In genomic region chr18:24398515-24398914, GRCh38 we compare ENCODE assay signal across 8 cellular contexts. TPM values are rescaled to one million over a fixed set of nuclear protein-coding genes. Genes with fewer than 3 reads are reported as not detected.
A peak's percentile ranks its signal among the peaks of the same experiment; 100 is the strongest.
DNase-seq lines count a peak whose midpoint lies in the region; ATAC-seq and TF ChIP-seq lines count a peak whose summit lies in the region.

No MANE protein-coding gene starts in this region.

- H3K4me3 ChIP-seq in PC-3 (ENCODE audit: low read length), result peak overlapping the region; percentile 80; the same call in 1 of the 2 replicates
- H3K4me3 ChIP-seq in esophagus (ENCODE audit: low read depth in 1 of 2, low read length in 2 of 2), result no peak overlapping the region
- H3K4me3 ChIP-seq in trophoblast cell (ENCODE audit: low read depth, low read length), result no peak overlapping the region
- no peak overlapping the region for H3K4me3 ChIP-seq in Peyer's patch

- H3K23ac ChIP-seq in trophoblast cell (ENCODE audit: low read length), result no peak overlapping the region

- no peak overlapping the region for H3K4ac ChIP-seq in trophoblast cell (ENCODE audit: low read depth, low read length)

- H3K79me1 ChIP-seq in trophoblast cell (ENCODE audit: low read length), result peaks cover 5% of the 10 kb centered on the region

- no peak for TF ChIP-seq CTCF in PC-3 (conservative IDR thresholded peaks at IDR 0.05; ENCODE audit: low read depth, low read length)
- no peak for TF ChIP-seq CTCF in Peyer's patch (IDR thresholded peaks at IDR 0.05)

- POLR2A ChIA-PET in PC-3 (lab: Charles Lee; ENCODE audit: unreplicated experiment), result interaction anchor here (0.7 kb wide), 1 partner anchor 37 kb away, joined by 6 read pairs; no protein-coding TSS in a partner anchor

- peak; percentile 43 for ATAC-seq in PC-3

- 0 out of 2 replicates have a peak overlapping the region, but pooled peaks have one; percentile 19 for H3K9ac ChIP-seq in PC-3 (ENCODE audit: low read length)
- H3K9ac ChIP-seq in trophoblast cell (ENCODE audit: low read length), result no peak overlapping the region

- H3K27me3 ChIP-seq in PC-3 (ENCODE audit: low read length) (no peaks in the 10 kb centered on the region), esophagus (ENCODE audit: control insufficient read depth in 1 of 2, insufficient read depth in 2 of 2, low read length in 2 of 2) (no peaks in the 10 kb centered on the region), trophoblast cell (ENCODE audit: insufficient read depth, low read length) (no peaks in the 10 kb centered on the region), Peyer's patch (no peaks in the 10 kb centered on the region)

- intact Hi-C loops in PC-3 (cut with micrococcal nuclease), result loop anchor here (5.0 kb wide), 1 partner anchor 954 kb away; the partner anchor contains the start of gene ZNF521

- peak overlapping the region; percentile 75 for H2BK5ac ChIP-seq in trophoblast cell (ENCODE audit: low read depth, low read length, poor library complexity)

- no peaks in the 10 kb centered on the region for H3K9me2 ChIP-seq in PC-3 (replicated peaks; ENCODE audit: low read length)

- no peaks in the 10 kb centered on the region for H3F3A ChIP-seq in PC-3 (ENCODE audit: low read length, unreplicated experiment)

- no peak overlapping the region for H3K18ac ChIP-seq in trophoblast cell (ENCODE audit: low read length)

- no peak overlapping the region for H2BK12ac ChIP-seq in trophoblast cell (ENCODE audit: low read length)

- no TSS peak for BruUV-seq in PC-3 (replicated peaks; lab: Mats Ljungman, UMichigan)

- H3K9me3 ChIP-seq in PC-3 (ENCODE audit: low read length) (no peaks in the 10 kb centered on the region), esophagus (ENCODE audit: control insufficient read depth in 2 of 2, insufficient read depth in 1 of 2, low read depth in 1 of 2, low read length in 1 of 2) (no peaks in the 10 kb centered on the region), trophoblast cell (ENCODE audit: insufficient read depth, low read depth, low read length) (no peaks in the 10 kb centered on the region), Peyer's patch (no peaks in the 10 kb centered on the region)

- peak overlapping the region; percentile 93 for H3K4me2 ChIP-seq in PC-3 (ENCODE audit: low read length)
- peak overlapping the region; percentile 61 for H3K4me2 ChIP-seq in trophoblast cell (ENCODE audit: low read length)

- H4K91ac ChIP-seq in trophoblast cell (ENCODE audit: low read depth, low read length), result no peak overlapping the region

- no peak overlapping the region for H2AK5ac ChIP-seq in trophoblast cell (ENCODE audit: low read length)

- 44 to 65% methylated on average over 15 of the region's 15 CpGs for WGBS in esophagus, 2 donors
- WGBS in trophoblast cell (ENCODE audit: extremely low coverage, insufficient coverage, insufficient read length), result no CpG with 5 or more reads among the region's 15 CpGs

- H3K27ac ChIP-seq in PC-3 (ENCODE audit: low read length) (peak overlapping the region; percentile 11; the same call in 1 of the 2 replicates), esophagus (ENCODE audit: low read depth in 2 of 2, low read length in 1 of 2) (peak overlapping the region; percentile 84 to 91), trophoblast cell (ENCODE audit: low read depth, low read length) (peak overlapping the region; percentile 88), Peyer's patch (peak overlapping the region in 1 of 4 donors; percentile 76)

- H3K36me3 ChIP-seq in PC-3 (ENCODE audit: low read depth, low read length), result no peaks in the 10 kb centered on the region
- H3K36me3 ChIP-seq in esophagus (ENCODE audit: control insufficient read depth in 2 of 2, insufficient read depth in 2 of 2, low read length in 1 of 2), result no peaks in the 10 kb centered on the region
- no peaks in the 10 kb centered on the region for H3K36me3 ChIP-seq in trophoblast cell (ENCODE audit: control insufficient read depth in 1 of 2, insufficient read depth in 2 of 2, low read length in 2 of 2)
- no peaks in the 10 kb centered on the region for H3K36me3 ChIP-seq in Peyer's patch

- H2BK120ac ChIP-seq in trophoblast cell (ENCODE audit: insufficient read depth, low read length, poor library complexity), result peak overlapping the region; percentile 5

- H3K4me1 ChIP-seq in PC-3 (ENCODE audit: insufficient read depth, low read length), result peaks cover 24% of the 10 kb centered on the region
- H3K4me1 ChIP-seq in esophagus (ENCODE audit: control insufficient read depth in 2 of 2, insufficient read depth in 2 of 2, low read length in 1 of 2), result no peaks in the 10 kb centered on the region
- H3K4me1 ChIP-seq in trophoblast cell (ENCODE audit: control insufficient read depth in 1 of 2, insufficient read depth in 2 of 2, low read length in 2 of 2), result peaks cover 7 to 12% of the 10 kb centered on the region in 2 experiments
- H3K4me1 ChIP-seq in Peyer's patch, result peaks cover 0 to 9% (median 4%) of the 10 kb centered on the region in 4 donors

- TF ChIP-seq POLR2A in Peyer's patch (IDR thresholded peaks at IDR 0.05), result no peak

- CTCF ChIA-PET in PC-3 (lab: Charles Lee), result no interaction called here

- no peak overlapping the region for H3K14ac ChIP-seq in trophoblast cell (ENCODE audit: low read length)

- H4K8ac ChIP-seq in trophoblast cell (ENCODE audit: low read depth, low read length), result peak overlapping the region; percentile 69

- H3K79me2 ChIP-seq in PC-3 (ENCODE audit: low read length), result peaks cover 20% of the 10 kb centered on the region; the same call in 1 of the 2 replicates
- peaks cover 6% of the 10 kb centered on the region for H3K79me2 ChIP-seq in trophoblast cell (ENCODE audit: control insufficient read depth, insufficient read depth, low read length, poor library complexity)

- no peak overlapping the region for H4K12ac ChIP-seq in trophoblast cell (ENCODE audit: low read depth, low read length)

- peak overlapping the region; percentile 64 for H2AFZ ChIP-seq in PC-3 (ENCODE audit: low read length)
- H2AFZ ChIP-seq in trophoblast cell (ENCODE audit: insufficient read depth, low read length, poor library complexity), result no peak overlapping the region

- H4K20me1 ChIP-seq in PC-3 (ENCODE audit: low read length), result no peaks in the 10 kb centered on the region

- DNase-seq in ELR (ENCODE audit: low read depth) (peak; percentile 64), PC-3 (peak; percentile 43), trophoblast cell (peak in 1 of 2 donors; percentile 12), GM19238 (ENCODE audit: insufficient read length, low spot score) (no peak), T-helper 9 cell (no peak), Peyer's patch (no peak), iPS-NIHi7 (ENCODE audit: extremely low spot score) (no peak)

RNA-seq across cellular contexts. Expression of gene OSBPL1A, which starts 0.9 kb away (rescaled TPM):
- total RNA-seq in PC-3 (2014; rRNA removed) (31.1 and 39.7 TPM in 2 replicates), Peyer's patch (10 to 100 TPM; 52.9 to 67.6 (median 59.0) TPM)
- polyA plus RNA-seq in esophagus, result 10 to 100 TPM; 10.8 to 11.6 TPM
- polyA plus RNA-seq in trophoblast cell (2013), result 31.6 and 33.4 TPM in 2 replicates

RNA-seq across cellular contexts. Expression of gene IMPACT, which starts 28.0 kb away (rescaled TPM):
- 18.8 and 19.9 TPM in 2 replicates for total RNA-seq in PC-3 (2014; rRNA removed)
- 1 to 10 TPM; 6.3 to 8.1 TPM for polyA plus RNA-seq in esophagus
- 18.7 and 21.6 TPM in 2 replicates for polyA plus RNA-seq in trophoblast cell (2013)
- 10 to 100 TPM; 10.3 to 18.2 (median 13.8) TPM for total RNA-seq in Peyer's patch

Comparison
In these comparisons a context has a peak if more than half of its experiments do, and no peak if none do; other contexts are left out.
1. DNase-seq: peak in ELR (single experiment) and PC-3 (single experiment); none in GM19238 (single experiment), T-helper 9 cell (single experiment), Peyer's patch (0 of 3) and iPS-NIHi7 (single experiment).